In the genomic region with DNA sequence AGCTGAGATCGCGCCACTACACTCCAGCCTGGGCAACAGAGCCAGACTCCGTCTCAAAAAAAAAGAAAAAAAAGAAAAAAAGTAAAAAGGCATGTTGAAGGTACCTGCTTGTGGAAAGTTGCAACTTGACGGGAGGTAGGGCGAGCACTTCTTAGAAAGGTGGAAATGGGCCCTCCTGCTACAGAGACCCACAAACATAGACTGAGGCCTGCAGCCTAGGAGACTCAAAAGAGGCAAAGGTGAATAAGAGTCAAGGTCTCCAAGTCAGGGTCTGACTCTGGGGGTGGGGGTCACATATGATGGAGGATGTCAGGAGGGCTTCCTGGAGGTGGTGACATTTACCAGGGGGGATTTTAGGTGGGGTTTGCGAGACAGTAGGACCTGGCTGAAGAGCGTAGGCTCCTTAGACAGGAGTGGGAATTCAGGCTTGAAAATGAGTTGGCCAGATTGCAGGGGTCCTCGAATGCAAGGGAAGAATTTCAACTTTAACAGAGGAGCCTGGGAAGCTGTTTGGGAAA, we compare ENCODE assay signal across 9 cellular contexts.
A peak's percentile ranks its signal among the peaks of the same experiment; 100 is the strongest.
DNase-seq lines count a peak whose midpoint lies in the region; ATAC-seq and TF ChIP-seq lines count a peak whose summit lies in the region.
"Had no signal": no experiment of that assay in that cellular context is flagged by ENCODE, and none has a peak within 500 bp of the region (broad histone marks: within the 10 kb centered on the region; RNA-seq: fewer than 3 reads in every experiment).

No MANE protein-coding gene starts in this region.

- no peak overlapping the region for H3K4me3 Mint-ChIP-seq in MCF 10A (ENCODE audit: unreplicated experiment)
- H3K4me3 Mint-ChIP-seq in activated T-helper 17 cell treated with anti-CD3 and anti-CD28 coated beads, Interleukin-2, amount 50 U/mL, for 72 hours = peak overlapping the region; percentile 94

- H3K27me3 ChIP-seq in mammary epithelial cell (ENCODE audit: insufficient read depth, low read length) (no peaks in the 10 kb centered on the region), mucosa of rectum (ENCODE audit: control insufficient read depth in 2 of 2, insufficient read depth in 2 of 2, low read length in 2 of 2) (no peaks in the 10 kb centered on the region), transverse colon (no peaks in the 10 kb centered on the region)
- H3K27me3 ChIP-seq: ascending aorta had no signal

- no peak overlapping the region for H3K4me2 ChIP-seq in mammary epithelial cell (ENCODE audit: insufficient read depth, low read depth, low read length)

- intact Hi-C loops in MCF 10A (cut with micrococcal nuclease) = no loop called here
- intact Hi-C loops in mammary epithelial cell (cut with micrococcal nuclease) = no loop called here
- intact Hi-C loops in transverse colon (cut with DNase I; ENCODE audit: low total_unique reads) = no loop called here

- H3K4me3 ChIP-seq in mammary epithelial cell (replicated peaks in 1 of 3; ENCODE audit: insufficient read depth in 1 of 3, low read depth in 2 of 3, low read length in 3 of 3) (no peak overlapping the region), mucosa of rectum (ENCODE audit: low read length in 2 of 2) (no peak overlapping the region), transverse colon (no peak overlapping the region)
- H3K4me3 ChIP-seq: ascending aorta had no signal

- CTCF ChIA-PET in MCF 10A (lab: Yijun Ruan, JAX) (interaction anchor here (0.6 to 1.2 kb wide), 4 partner anchors 13 to 186 kb away, joined by 3 to 9 read pairs (median 3); no protein-coding TSS in a partner anchor), mammary epithelial cell (lab: Charles Lee; ENCODE audit: low non-redundant PET) (no interaction called here)

- H2AFZ ChIP-seq in mammary epithelial cell (ENCODE audit: low read depth, low read length) = no peak overlapping the region

- TF ChIP-seq EP300 in transverse colon (IDR thresholded peaks at IDR 0.05; ENCODE audit: low read depth) = no peak

- TF ChIP-seq POLR2A in transverse colon (IDR thresholded peaks at IDR 0.05) = no peak

- DNase-seq in MCF 10A (ENCODE audit: unreplicated experiment) (no peak), mammary epithelial cell (no peak), transverse colon (no peak), iPS-NIHi11 (ENCODE audit: low spot score) (no peak)

- BruUV-seq in MCF 10A (replicated peaks; lab: Mats Ljungman, UMichigan) = no TSS peak
- no TSS peak for BruUV-seq in mammary epithelial cell (replicated peaks; lab: Mats Ljungman, UMichigan)

- H3K4me1 ChIP-seq in mammary epithelial cell (ENCODE audit: insufficient read depth, low read length) (peaks cover 14% of the 10 kb centered on the region), mucosa of rectum (ENCODE audit: control insufficient read depth in 2 of 2, insufficient read depth in 2 of 2, low read length in 2 of 2) (peaks cover 51 to 55% of the 10 kb centered on the region in 2 donors), transverse colon (peaks cover 55 to 90% (median 56%) of the 10 kb centered on the region in 4 donors)

- peaks cover 92% of the 10 kb centered on the region for H3K79me2 ChIP-seq in mammary epithelial cell (ENCODE audit: insufficient read depth, low read length)

- H3K9me3 Mint-ChIP-seq in MCF 10A (ENCODE audit: unreplicated experiment) = no peaks in the 10 kb centered on the region
- H3K9me3 Mint-ChIP-seq in activated T-helper 17 cell treated with anti-CD3 and anti-CD28 coated beads, Interleukin-2, amount 50 U/mL, for 72 hours = no peaks in the 10 kb centered on the region

- no peaks in the 10 kb centered on the region for H4K20me1 ChIP-seq in mammary epithelial cell (ENCODE audit: insufficient read depth, low read length)

- H3K9ac ChIP-seq in mammary epithelial cell (ENCODE audit: insufficient read depth, low read length) = no peak overlapping the region
- no peak overlapping the region for H3K9ac ChIP-seq in mucosa of rectum (ENCODE audit: low read depth in 1 of 2, low read length in 2 of 2)

- H3K36me3 ChIP-seq in mammary epithelial cell (ENCODE audit: insufficient read depth, low read length) = no peaks in the 10 kb centered on the region
- no peaks in the 10 kb centered on the region for H3K36me3 ChIP-seq in mucosa of rectum (ENCODE audit: control insufficient read depth in 2 of 2, insufficient read depth in 2 of 2, low read length in 2 of 2)
- no peaks in the 10 kb centered on the region for H3K36me3 ChIP-seq in transverse colon
- H3K36me3 ChIP-seq: ascending aorta had no signal

- POLR2A ChIA-PET in MCF 10A (lab: Yijun Ruan, JAX) = interaction anchor here (0.6 kb wide), 1 partner anchor 122 kb away, joined by 3 read pairs; no protein-coding TSS in a partner anchor

- WGBS in mammary epithelial cell (ENCODE audit: low coverage, missing lambda C conversion rate) = 95% methylated on average over 7 of the region's 8 CpGs
- WGBS in transverse colon (ENCODE audit: low coverage in 1 of 2), 2 donors = 75 to 89% methylated on average over 2 to 8 of the region's 8 CpGs

- no peak overlapping the region for H3K27ac ChIP-seq in mammary epithelial cell (ENCODE audit: insufficient read depth, low read depth, low read length)
- H3K27ac ChIP-seq in mucosa of rectum (ENCODE audit: low read depth in 2 of 2, low read length in 2 of 2) = peak overlapping the region; percentile 75 to 94
- peak overlapping the region; percentile 83 to 89 (median 86) for H3K27ac ChIP-seq in transverse colon

- H3K4me1 Mint-ChIP-seq in MCF 10A (ENCODE audit: insufficient read depth, unreplicated experiment) = peaks cover 20% of the 10 kb centered on the region
- H3K4me1 Mint-ChIP-seq in activated T-helper 17 cell treated with anti-CD3 and anti-CD28 coated beads, Interleukin-2, amount 50 U/mL, for 72 hours = peaks cover 69% of the 10 kb centered on the region

- no peak for ATAC-seq in activated T-helper 17 cell treated with anti-CD3 and anti-CD28 coated beads, Interleukin-2, amount 50 U/mL, for 72 hours (replicated peaks)
- no peak for ATAC-seq in HG03469 (IDR thresholded peaks at IDR 0.05; ENCODE audit: unreplicated experiment)
- no peak for ATAC-seq in HG03378 (IDR thresholded peaks at IDR 0.05; ENCODE audit: unreplicated experiment)

- H3K9me3 ChIP-seq in mammary epithelial cell (replicated peaks; ENCODE audit: insufficient read depth, low read length) (no peaks in the 10 kb centered on the region), mucosa of rectum (ENCODE audit: control insufficient read depth in 2 of 2, low read length in 2 of 2) (no peaks in the 10 kb centered on the region), transverse colon (no peaks in the 10 kb centered on the region)
- H3K9me3 ChIP-seq: ascending aorta had no signal

- no peak for TF ChIP-seq CTCF in MCF 10A (IDR thresholded peaks at IDR 0.05; ENCODE audit: unreplicated experiment)
- TF ChIP-seq CTCF in mammary epithelial cell (conservative IDR thresholded peaks at IDR 0.05 in 1 of 2, IDR thresholded peaks at IDR 0.05 in 1 of 2; ENCODE audit: extremely low read depth in 1 of 2, insufficient read depth in 1 of 2, low read depth in 1 of 2, low read length in 2 of 2) = no peak
- no peak for TF ChIP-seq CTCF in transverse colon (IDR thresholded peaks at IDR 0.05)

- no peaks in the 10 kb centered on the region for H3K27me3 Mint-ChIP-seq in MCF 10A (ENCODE audit: insufficient read depth, unreplicated experiment)
- no peaks in the 10 kb centered on the region for H3K27me3 Mint-ChIP-seq in activated T-helper 17 cell treated with anti-CD3 and anti-CD28 coated beads, Interleukin-2, amount 50 U/mL, for 72 hours

- peaks cover 53% of the 10 kb centered on the region for H3K36me3 Mint-ChIP-seq in MCF 10A (ENCODE audit: insufficient read depth, unreplicated experiment)
- H3K36me3 Mint-ChIP-seq in activated T-helper 17 cell treated with anti-CD3 and anti-CD28 coated beads, Interleukin-2, amount 50 U/mL, for 72 hours (ENCODE audit: low read depth) = peaks cover 61% of the 10 kb centered on the region

- peak overlapping the region; percentile 71 for H3K27ac Mint-ChIP-seq in MCF 10A (ENCODE audit: low read depth, unreplicated experiment)
- H3K27ac Mint-ChIP-seq in activated T-helper 17 cell treated with anti-CD3 and anti-CD28 coated beads, Interleukin-2, amount 50 U/mL, for 72 hours = peak overlapping the region; percentile 95

- in situ Hi-C loops in mammary epithelial cell (cut with MboI; ENCODE audit: low sequenced_read_pairs in 2 of 2) (no loop called here), transverse colon (cut with MboI; ENCODE audit: low pct_ligation_motif_present in 1 of 4, low pct_unique_long_range_greater_than_20kb in 1 of 4, low sequenced_read_pairs in 3 of 4) (loop anchor here in 1 of 4 donors (5.0 to 25.0 kb wide), 2 partner anchors 48 to 107 kb away; no protein-coding TSS in a partner anchor)

- dilution Hi-C loops in mammary epithelial cell (cut with HindIII; ENCODE audit: low sequenced_read_pairs) = no loop called here
